Comparison of ENCODE assay signal across 1 cellular context in the genomic region with DNA sequence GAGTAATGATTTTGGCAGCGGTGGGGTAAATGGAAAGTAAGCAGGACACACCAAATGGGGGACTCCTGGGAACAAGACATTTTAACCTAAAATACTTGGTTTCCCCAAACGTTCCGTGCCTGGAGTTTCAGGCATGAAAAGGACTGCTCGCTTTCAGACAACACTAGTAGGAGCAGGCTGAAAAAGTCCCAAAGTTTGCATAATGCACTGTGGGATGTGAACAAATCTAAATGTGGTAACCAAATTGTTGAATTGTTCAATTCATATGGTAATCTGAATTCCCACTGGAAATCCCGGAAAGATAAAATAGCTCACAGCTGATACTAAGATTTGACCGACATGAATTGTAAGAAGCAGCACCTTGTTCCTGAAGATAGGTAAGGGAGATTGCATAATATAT.
TF ChIP-seq lines count a peak whose summit lies in the region.

No MANE protein-coding gene starts in this region.

TF ChIP-seq in GM23338, 12 proteins besides CTCF, POLR2A, EP300 and RAD21 (continued from another document):
- TF ChIP-seq, protein P1, sequence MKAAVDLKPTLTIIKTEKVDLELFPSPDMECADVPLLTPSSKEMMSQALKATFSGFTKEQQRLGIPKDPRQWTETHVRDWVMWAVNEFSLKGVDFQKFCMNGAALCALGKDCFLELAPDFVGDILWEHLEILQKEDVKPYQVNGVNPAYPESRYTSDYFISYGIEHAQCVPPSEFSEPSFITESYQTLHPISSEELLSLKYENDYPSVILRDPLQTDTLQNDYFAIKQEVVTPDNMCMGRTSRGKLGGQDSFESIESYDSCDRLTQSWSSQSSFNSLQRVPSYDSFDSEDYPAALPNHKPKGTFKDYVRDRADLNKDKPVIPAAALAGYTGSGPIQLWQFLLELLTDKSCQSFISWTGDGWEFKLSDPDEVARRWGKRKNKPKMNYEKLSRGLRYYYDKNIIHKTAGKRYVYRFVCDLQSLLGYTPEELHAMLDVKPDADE (IDR thresholded peaks at IDR 0.05): no peak
